29 cellular contexts compared by ENCODE assay signal in the genomic region with DNA sequence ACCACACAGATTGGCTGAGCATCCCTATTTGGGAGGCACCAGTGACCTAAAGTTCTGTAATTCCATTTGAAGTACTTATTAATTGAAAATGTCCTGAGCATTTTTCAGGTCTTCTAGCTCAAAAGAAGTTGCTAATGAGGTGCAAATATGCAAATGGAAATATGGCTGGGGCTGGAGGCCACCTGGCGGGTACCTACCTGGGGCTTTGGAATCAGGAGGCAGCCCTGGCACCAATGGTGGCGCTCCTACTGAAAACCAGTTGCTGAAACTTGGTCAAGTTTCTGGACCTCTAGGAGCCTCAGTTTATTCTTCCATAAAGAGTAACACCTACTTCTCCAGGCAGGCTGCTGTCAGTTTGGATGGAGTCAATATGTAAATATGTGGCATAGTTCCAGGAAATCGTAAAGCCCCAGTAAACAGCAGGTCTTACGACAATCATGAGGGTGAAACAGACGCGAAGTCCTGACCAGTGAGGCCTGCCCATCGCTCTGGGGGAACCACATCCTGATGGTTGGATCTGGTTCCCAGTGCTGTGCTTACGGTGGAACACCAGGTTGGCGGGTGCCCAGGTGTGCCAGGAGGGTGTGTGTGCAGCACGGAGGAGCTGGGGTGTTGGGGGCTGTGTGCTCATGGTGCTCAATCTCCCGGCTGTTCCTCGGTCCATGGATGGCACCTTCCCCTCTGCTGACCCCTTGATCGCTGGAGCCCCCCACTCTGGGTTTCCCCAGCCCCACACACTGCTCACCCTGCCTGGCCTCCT.
"Had no signal": no experiment of that assay in that cellular context is flagged by ENCODE, and none has a peak within 500 bp of the region (broad histone marks: within the 10 kb centered on the region; RNA-seq: fewer than 3 reads in every experiment).

No MANE protein-coding gene starts in this region.

- H3K27me3 ChIP-seq: ascending aorta, cardiac muscle cell, dorsolateral prefrontal cortex, right lobe of liver, vagina had no signal

- H3K79me2 ChIP-seq: hepatocyte, parathyroid adenoma had no signal

- H3K36me3 Mint-ChIP-seq: activated CD4-positive, alpha-beta memory T cell treated with anti-CD3 and anti-CD28 coated beads for 36 hours; activated naive CD8-positive, alpha-beta T cell; brain; mesothelial cell of epicardium; naive B cell; stimulated activated effector memory CD8-positive, alpha-beta T cell treated with anti-CD3 and anti-CD28 coated beads, Interleukin-12 subunit alpha, Interleukin-12 subunit beta, amount 100 ng/mL, for 72 hours; type B pancreatic cell had no signal

- H3K4me3 ChIP-seq: ascending aorta, cardiac muscle cell, coronary artery, dorsolateral prefrontal cortex, gastroesophageal sphincter, hepatocyte, right lobe of liver, skin epidermis, vagina had no signal

- DNase-seq: activated CD4-positive, alpha-beta memory T cell treated with anti-CD3 and anti-CD28 coated beads for 36 hours; activated CD4-positive, alpha-beta T cell treated with anti-CD3 and anti-CD28 coated beads, Interleukin-2, amount 10 ng/mL, durations not matched to agents 24 days and 14 days; activated CD4-positive, CD25-positive, alpha-beta regulatory T cell treated with anti-CD3 and anti-CD28 coated beads, Interleukin-2, amount 50 U/mL, for 72 hours; activated CD8-positive, alpha-beta memory T cell treated with anti-CD3 and anti-CD28 coated beads, Interleukin-2, amount 50 U/mL, for 4 hours; activated T-cell treated with anti-CD3 and anti-CD28 coated beads, Interleukin-2, amount 50 U/mL, for 24 hours; effector memory CD4-positive, alpha-beta T cell; left colon; naive B cell; occipital lobe; right lobe of liver; stimulated activated CD4-positive, alpha-beta T cell treated with anti-CD3 and anti-CD28 coated beads, Interleukin-12 subunit alpha, Interleukin-12 subunit beta, amount 100 ng/mL, for 4 hours; stimulated activated CD4-positive, alpha-beta T cell treated with anti-CD3 and anti-CD28 coated beads, Interleukin-4, amount 100 ng/mL, for 24 hours; T-helper 2 cell had no signal

- H3K4me1 ChIP-seq: ascending aorta, parathyroid adenoma, right lobe of liver had no signal

- H2AFZ ChIP-seq: hepatocyte, parathyroid adenoma had no signal

- H3K27ac Mint-ChIP-seq: activated CD4-positive, alpha-beta memory T cell treated with anti-CD3 and anti-CD28 coated beads for 36 hours; activated CD4-positive, alpha-beta T cell treated with anti-CD3 and anti-CD28 coated beads, Interleukin-2, amount 10 ng/mL, durations not matched to agents 24 days and 14 days; activated naive CD8-positive, alpha-beta T cell; activated T-cell treated with anti-CD3 and anti-CD28 coated beads, Interleukin-2, amount 50 U/mL, for 24 hours; brain; mesothelial cell of epicardium; naive B cell; stimulated activated effector memory CD8-positive, alpha-beta T cell treated with anti-CD3 and anti-CD28 coated beads, Interleukin-12 subunit alpha, Interleukin-12 subunit beta, amount 100 ng/mL, for 72 hours; stimulated activated naive CD8-positive, alpha-beta T cell treated with anti-CD3 and anti-CD28 coated beads, Interleukin-15, Interleukin-2, amounts not matched to agents 100 ng/mL and 50 ng/mL, for 24 hours; type B pancreatic cell had no signal

- H3K4me3 Mint-ChIP-seq: activated CD4-positive, alpha-beta memory T cell treated with anti-CD3 and anti-CD28 coated beads for 36 hours; activated CD4-positive, alpha-beta T cell treated with anti-CD3 and anti-CD28 coated beads, Interleukin-2, amount 10 ng/mL, durations not matched to agents 24 days and 14 days; activated naive CD8-positive, alpha-beta T cell; activated T-cell treated with anti-CD3 and anti-CD28 coated beads, Interleukin-2, amount 50 U/mL, for 24 hours; brain; mesothelial cell of epicardium; naive B cell; neural crest cell; stimulated activated effector memory CD8-positive, alpha-beta T cell treated with anti-CD3 and anti-CD28 coated beads, Interleukin-12 subunit alpha, Interleukin-12 subunit beta, amount 100 ng/mL, for 72 hours; stimulated activated naive CD8-positive, alpha-beta T cell treated with anti-CD3 and anti-CD28 coated beads, Interleukin-15, Interleukin-2, amounts not matched to agents 100 ng/mL and 50 ng/mL, for 24 hours; type B pancreatic cell had no signal

- H3K9me3 Mint-ChIP-seq: activated CD4-positive, alpha-beta memory T cell treated with anti-CD3 and anti-CD28 coated beads for 36 hours; activated CD4-positive, alpha-beta T cell treated with anti-CD3 and anti-CD28 coated beads, Interleukin-2, amount 10 ng/mL, durations not matched to agents 24 days and 14 days; activated T-cell treated with anti-CD3 and anti-CD28 coated beads, Interleukin-2, amount 50 U/mL, for 24 hours; naive B cell; neural crest cell; stimulated activated effector memory CD8-positive, alpha-beta T cell treated with anti-CD3 and anti-CD28 coated beads, Interleukin-12 subunit alpha, Interleukin-12 subunit beta, amount 100 ng/mL, for 72 hours; stimulated activated naive CD8-positive, alpha-beta T cell treated with anti-CD3 and anti-CD28 coated beads, Interleukin-15, Interleukin-2, amounts not matched to agents 100 ng/mL and 50 ng/mL, for 24 hours; type B pancreatic cell had no signal

- H3K27ac ChIP-seq: ascending aorta, cardiac muscle cell, coronary artery, gastroesophageal sphincter, hepatocyte, parathyroid adenoma, right lobe of liver, skin epidermis, vagina had no signal

- H3K36me3 ChIP-seq: ascending aorta, cardiac muscle cell, gastroesophageal sphincter, right lobe of liver, vagina had no signal

- H3K4me1 Mint-ChIP-seq: activated CD4-positive, alpha-beta T cell treated with anti-CD3 and anti-CD28 coated beads, Interleukin-2, amount 10 ng/mL, durations not matched to agents 24 days and 14 days; brain; mesothelial cell of epicardium; naive B cell; stimulated activated effector memory CD8-positive, alpha-beta T cell treated with anti-CD3 and anti-CD28 coated beads, Interleukin-12 subunit alpha, Interleukin-12 subunit beta, amount 100 ng/mL, for 72 hours had no signal

- ATAC-seq: gastroesophageal sphincter; left colon; stimulated activated effector memory CD8-positive, alpha-beta T cell treated with anti-CD3 and anti-CD28 coated beads, Interleukin-12 subunit alpha, Interleukin-12 subunit beta, amount 100 ng/mL, for 72 hours had no signal

- H3K4me2 ChIP-seq: hepatocyte had no signal
